In genomic region chr12:100258127-100258526, GRCh38 we compare ENCODE assay signal across 27 cellular contexts. TPM values are rescaled to one million over a fixed set of nuclear protein-coding genes. Genes with fewer than 3 reads are reported as not detected.
"Had no signal": no experiment of that assay in that cellular context is flagged by ENCODE, and none has a peak within 500 bp of the region (broad histone marks: within the 10 kb centered on the region; RNA-seq: fewer than 3 reads in every experiment).

No MANE protein-coding gene starts in this region.

- H3K9me3 ChIP-seq: colonic mucosa, esophagus muscularis mucosa, esophagus squamous epithelium, gastrocnemius medialis, gastroesophageal sphincter, heart left ventricle, heart right ventricle had no signal

- H3K4me3 Mint-ChIP-seq: dendritic cell treated with granulocyte-macrophage colony-stimulating factor and Interleukin-4, amounts not matched to agents 40 ng/mL and 50 ng/mL, for 4 days; effector memory CD8-positive, alpha-beta T cell; endodermal cell had no signal

- H3K4me3 ChIP-seq: colonic mucosa, coronary artery, dorsolateral prefrontal cortex, esophagus muscularis mucosa, esophagus squamous epithelium, gastrocnemius medialis, gastroesophageal sphincter, heart left ventricle, heart right ventricle, hepatocyte had no signal

- H3K4me1 ChIP-seq: colonic mucosa, esophagus muscularis mucosa, foreskin keratinocyte, gastrocnemius medialis, gastroesophageal sphincter, heart left ventricle, heart right ventricle had no signal

- H3K27ac Mint-ChIP-seq: dendritic cell treated with granulocyte-macrophage colony-stimulating factor and Interleukin-4, amounts not matched to agents 40 ng/mL and 50 ng/mL, for 4 days; effector memory CD8-positive, alpha-beta T cell; endodermal cell had no signal

- H3K36me3 ChIP-seq: colonic mucosa, esophagus muscularis mucosa, esophagus squamous epithelium, gastrocnemius medialis, gastroesophageal sphincter, heart left ventricle, heart right ventricle had no signal

- DNase-seq: colonic mucosa; cortex of kidney; dermis blood vessel endothelial cell; dorsolateral prefrontal cortex; effector CD4-positive, alpha-beta T cell; effector CD8-positive, alpha-beta T cell; effector memory CD4-positive, alpha-beta T cell; effector memory CD8-positive, alpha-beta T cell; endodermal cell; erythroblast; esophagus squamous epithelium; foreskin fibroblast; foreskin keratinocyte; foreskin melanocyte; gastrocnemius medialis; glutamatergic neuron; head of caudate nucleus; heart left ventricle; heart right ventricle; hippocampal formation had no signal

- H3K27me3 Mint-ChIP-seq: dendritic cell treated with granulocyte-macrophage colony-stimulating factor and Interleukin-4, amounts not matched to agents 40 ng/mL and 50 ng/mL, for 4 days; effector memory CD8-positive, alpha-beta T cell had no signal

- H3K9me3 Mint-ChIP-seq: dendritic cell treated with granulocyte-macrophage colony-stimulating factor and Interleukin-4, amounts not matched to agents 40 ng/mL and 50 ng/mL, for 4 days; effector memory CD8-positive, alpha-beta T cell; endodermal cell had no signal

- H3K27ac ChIP-seq: colonic mucosa, coronary artery, dorsolateral prefrontal cortex, epithelial cell of prostate, esophagus muscularis mucosa, esophagus squamous epithelium, foreskin keratinocyte, gastrocnemius medialis, gastroesophageal sphincter, heart left ventricle, heart right ventricle, hepatocyte had no signal

- ATAC-seq: effector memory CD8-positive, alpha-beta T cell; esophagus mucosa; foreskin keratinocyte; gastrocnemius medialis; gastroesophageal sphincter; heart left ventricle; heart right ventricle had no signal

RNA-seq across cellular contexts. Expression of gene DEPDC4, which starts 8.8 kb away (rescaled TPM):
- total RNA-seq: gastrocnemius medialis had no signal
